Comparison of ENCODE assay signal across 8 cellular contexts in the genomic region with DNA sequence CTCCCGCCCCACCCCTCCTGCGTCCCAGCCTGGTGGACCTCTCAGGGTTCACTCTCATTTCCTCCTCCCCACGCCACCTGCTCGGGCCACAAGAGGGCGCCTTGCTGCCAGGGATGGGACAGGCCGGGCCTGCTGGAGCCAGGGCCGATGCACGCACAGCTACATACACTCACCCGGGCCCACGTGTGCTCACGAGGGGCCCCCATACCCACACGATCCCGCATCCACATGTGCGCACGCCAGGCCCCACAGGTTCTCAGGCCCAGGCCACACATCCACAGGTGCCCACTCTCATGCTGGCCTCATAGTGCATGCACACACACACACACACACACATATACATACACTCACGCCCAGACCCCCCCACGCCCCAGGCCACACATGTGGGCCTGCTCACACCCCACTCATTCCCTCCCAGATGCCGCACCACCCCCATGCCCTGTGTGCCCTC.
DNase-seq lines count a peak whose midpoint lies in the region; ATAC-seq and TF ChIP-seq lines count a peak whose summit lies in the region.

No MANE protein-coding gene starts in this region.

- POLR2A ChIA-PET in naive thymus-derived CD8-positive, alpha-beta T cell (lab: Charles Lee), result interaction anchor here (0.7 to 1.5 kb wide), 4 partner anchors 188 to 261 kb away, joined by 3 to 6 read pairs (median 4); a partner anchor contains a TSS

- peaks cover 32% of the 10 kb centered on the region for H3K4me1 ChIP-seq in OCI-LY1 (ENCODE audit: insufficient read depth, low read length, severe bottlenecking)

- peak overlapping the region; percentile 11; the same call in 1 of the 2 replicates for H3K4me2 ChIP-seq in OCI-LY1 (ENCODE audit: low read length)

- peaks cover 5% of the 10 kb centered on the region; the same call in 1 of the 2 replicates for H3K27me3 ChIP-seq in OCI-LY1 (ENCODE audit: insufficient read depth, low read length)

- no peaks in the 10 kb centered on the region for H3K36me3 ChIP-seq in OCI-LY1 (ENCODE audit: insufficient read depth, low read length)

- H3K9ac ChIP-seq in OCI-LY1 (ENCODE audit: low read length), result no peak overlapping the region; the same call in 1 of the 2 replicates

- H3K27me3 Mint-ChIP-seq in naive thymus-derived CD8-positive, alpha-beta T cell, result no peaks in the 10 kb centered on the region

- H3K27ac ChIP-seq in OCI-LY1 (ENCODE audit: low read depth, low read length, poor library complexity, severe bottlenecking), result no peak overlapping the region

- ATAC-seq in GM19452 (IDR thresholded peaks at IDR 0.05; ENCODE audit: unreplicated experiment) (peak; percentile 89), HG03520 (IDR thresholded peaks at IDR 0.05; ENCODE audit: unreplicated experiment) (peak; percentile 78)
- peak; percentile 97 to 98 for ATAC-seq in naive thymus-derived CD8-positive, alpha-beta T cell
- peak; percentile 95 for ATAC-seq in stimulated activated effector memory CD8-positive, alpha-beta T cell treated with anti-CD3 and anti-CD28 coated beads, Interleukin-12 subunit alpha, Interleukin-12 subunit beta, amount 100 ng/mL, for 72 hours

- H3K36me3 Mint-ChIP-seq in naive thymus-derived CD8-positive, alpha-beta T cell, result no peaks in the 10 kb centered on the region
- no peaks in the 10 kb centered on the region for H3K36me3 Mint-ChIP-seq in stimulated activated effector memory CD8-positive, alpha-beta T cell treated with anti-CD3 and anti-CD28 coated beads, Interleukin-12 subunit alpha, Interleukin-12 subunit beta, amount 100 ng/mL, for 72 hours

- H2AFZ ChIP-seq in OCI-LY1 (ENCODE audit: low read length), result no peak overlapping the region

- peak; percentile 60 for DNase-seq in COR-L47 (lab: John Stamatoyannopoulos, UW)
- peak; percentile 82 for DNase-seq in activated T-cell treated with anti-CD3 and anti-CD28 coated beads for 24 hours (ENCODE audit: low read depth)
- no peak for DNase-seq in epithelial cell of proximal tubule (ENCODE audit: low read depth)
- DNase-seq in naive thymus-derived CD8-positive, alpha-beta T cell, result peak; percentile 70 to 92 (median 82)
- peak; percentile 84 to 93 for DNase-seq in stimulated activated effector memory CD8-positive, alpha-beta T cell treated with anti-CD3 and anti-CD28 coated beads, Interleukin-12 subunit alpha, Interleukin-12 subunit beta, amount 100 ng/mL, for 72 hours (ENCODE audit: low spot score in 2 of 2)

- H3K9me3 Mint-ChIP-seq in naive thymus-derived CD8-positive, alpha-beta T cell, result no peaks in the 10 kb centered on the region
- H3K9me3 Mint-ChIP-seq in stimulated activated effector memory CD8-positive, alpha-beta T cell treated with anti-CD3 and anti-CD28 coated beads, Interleukin-12 subunit alpha, Interleukin-12 subunit beta, amount 100 ng/mL, for 72 hours, result no peaks in the 10 kb centered on the region

- H3K9me3 ChIP-seq in OCI-LY1 (ENCODE audit: low read length), result no peaks in the 10 kb centered on the region

- no peaks in the 10 kb centered on the region for H3K9me2 ChIP-seq in OCI-LY1 (ENCODE audit: low read depth, low read length)

- no peaks in the 10 kb centered on the region for H4K20me1 ChIP-seq in OCI-LY1 (ENCODE audit: insufficient read depth, low read length)

- TF ChIP-seq CTCF in OCI-LY1 (IDR thresholded peaks at IDR 0.05; ENCODE audit: low read length) (peak; percentile 92), epithelial cell of proximal tubule (conservative IDR thresholded peaks at IDR 0.05; ENCODE audit: low read depth, low read length) (peak; percentile 90)

- H3K4me1 Mint-ChIP-seq in naive thymus-derived CD8-positive, alpha-beta T cell, result peaks cover 4 to 31% (median 15%) of the 10 kb centered on the region in 4 donors
- peaks cover 10% of the 10 kb centered on the region for H3K4me1 Mint-ChIP-seq in stimulated activated effector memory CD8-positive, alpha-beta T cell treated with anti-CD3 and anti-CD28 coated beads, Interleukin-12 subunit alpha, Interleukin-12 subunit beta, amount 100 ng/mL, for 72 hours

- H3F3A ChIP-seq in OCI-LY1 (ENCODE audit: insufficient read depth, low read length), result no peaks in the 10 kb centered on the region

- H3K4me3 ChIP-seq in OCI-LY1 (ENCODE audit: low read depth, low read length, poor library complexity, severe bottlenecking) (no peak overlapping the region), epithelial cell of proximal tubule (ENCODE audit: low read depth, low read length) (no peak overlapping the region)

- H3K79me2 ChIP-seq in OCI-LY1 (ENCODE audit: insufficient read depth, low read length), result no peaks in the 10 kb centered on the region

- H3K4me3 Mint-ChIP-seq in naive thymus-derived CD8-positive, alpha-beta T cell, result peak overlapping the region in 3 of 10 donors; percentile 4 to 48 (median 6)
- no peak overlapping the region for H3K4me3 Mint-ChIP-seq in stimulated activated effector memory CD8-positive, alpha-beta T cell treated with anti-CD3 and anti-CD28 coated beads, Interleukin-12 subunit alpha, Interleukin-12 subunit beta, amount 100 ng/mL, for 72 hours

- peak overlapping the region in 4 of 10 donors; percentile 12 to 70 (median 59) for H3K27ac Mint-ChIP-seq in naive thymus-derived CD8-positive, alpha-beta T cell
- H3K27ac Mint-ChIP-seq in stimulated activated effector memory CD8-positive, alpha-beta T cell treated with anti-CD3 and anti-CD28 coated beads, Interleukin-12 subunit alpha, Interleukin-12 subunit beta, amount 100 ng/mL, for 72 hours, result peak overlapping the region; percentile 32
